Comparison of ENCODE assay signal across 8 cellular contexts in genomic region chr1:79224537-79224936, GRCh38.
"Had no signal": no experiment of that assay in that cellular context is flagged by ENCODE, and none has a peak within 500 bp of the region (broad histone marks: within the 10 kb centered on the region; RNA-seq: fewer than 3 reads in every experiment).

No MANE protein-coding gene starts in this region.

- H3K4me3 ChIP-seq: GM12878 had no signal

- DNase-seq: GDM1, GF-D8 had no signal

- ATAC-seq: GM12878 had no signal

- FAIRE-seq: G401.6, GM12878, GM12891, GM12892, GM18507, GM19239 had no signal
